Comparison of ENCODE assay signal across 1 cellular context in the genomic region with DNA sequence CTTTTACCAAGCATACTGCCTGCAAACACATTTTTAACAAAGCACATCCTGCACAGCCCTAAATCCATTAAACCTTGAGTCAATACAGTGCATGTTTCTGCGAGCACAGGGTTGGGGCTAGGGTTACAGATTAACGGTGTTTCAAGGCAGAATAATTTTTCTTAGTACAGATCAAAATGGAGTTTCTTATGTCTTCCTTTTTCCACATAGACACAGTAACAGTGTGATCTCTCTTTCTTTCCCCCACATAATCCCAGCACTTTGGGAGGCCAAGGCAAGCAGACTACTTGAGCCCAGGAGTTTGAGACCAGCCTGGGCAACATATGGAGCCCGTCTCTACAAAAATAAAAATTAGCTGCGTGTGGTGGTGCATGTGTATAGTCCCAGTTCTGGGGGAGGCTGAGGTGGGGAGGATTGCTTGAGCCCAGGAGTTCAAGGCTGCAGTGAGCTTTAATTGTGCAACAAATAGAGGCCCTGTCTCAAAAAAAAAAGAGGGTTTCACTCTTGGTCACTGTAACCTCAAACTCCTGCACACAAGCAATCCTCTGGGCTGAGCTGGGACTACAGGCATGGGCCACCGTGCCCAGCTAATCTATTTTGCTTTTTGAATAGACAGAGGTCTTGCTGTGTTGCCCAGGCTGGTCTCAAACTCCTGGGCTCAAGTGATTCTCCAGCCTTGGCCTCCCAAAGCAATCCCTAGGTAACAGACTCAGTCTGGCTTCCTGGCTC.
TF ChIP-seq lines count a peak whose summit lies in the region.

No MANE protein-coding gene starts in this region.

TF ChIP-seq in K562, 482 proteins besides CTCF, POLR2A, EP300 and RAD21 (continued from another document and continues in another):
- TF ChIP-seq, protein P1, sequence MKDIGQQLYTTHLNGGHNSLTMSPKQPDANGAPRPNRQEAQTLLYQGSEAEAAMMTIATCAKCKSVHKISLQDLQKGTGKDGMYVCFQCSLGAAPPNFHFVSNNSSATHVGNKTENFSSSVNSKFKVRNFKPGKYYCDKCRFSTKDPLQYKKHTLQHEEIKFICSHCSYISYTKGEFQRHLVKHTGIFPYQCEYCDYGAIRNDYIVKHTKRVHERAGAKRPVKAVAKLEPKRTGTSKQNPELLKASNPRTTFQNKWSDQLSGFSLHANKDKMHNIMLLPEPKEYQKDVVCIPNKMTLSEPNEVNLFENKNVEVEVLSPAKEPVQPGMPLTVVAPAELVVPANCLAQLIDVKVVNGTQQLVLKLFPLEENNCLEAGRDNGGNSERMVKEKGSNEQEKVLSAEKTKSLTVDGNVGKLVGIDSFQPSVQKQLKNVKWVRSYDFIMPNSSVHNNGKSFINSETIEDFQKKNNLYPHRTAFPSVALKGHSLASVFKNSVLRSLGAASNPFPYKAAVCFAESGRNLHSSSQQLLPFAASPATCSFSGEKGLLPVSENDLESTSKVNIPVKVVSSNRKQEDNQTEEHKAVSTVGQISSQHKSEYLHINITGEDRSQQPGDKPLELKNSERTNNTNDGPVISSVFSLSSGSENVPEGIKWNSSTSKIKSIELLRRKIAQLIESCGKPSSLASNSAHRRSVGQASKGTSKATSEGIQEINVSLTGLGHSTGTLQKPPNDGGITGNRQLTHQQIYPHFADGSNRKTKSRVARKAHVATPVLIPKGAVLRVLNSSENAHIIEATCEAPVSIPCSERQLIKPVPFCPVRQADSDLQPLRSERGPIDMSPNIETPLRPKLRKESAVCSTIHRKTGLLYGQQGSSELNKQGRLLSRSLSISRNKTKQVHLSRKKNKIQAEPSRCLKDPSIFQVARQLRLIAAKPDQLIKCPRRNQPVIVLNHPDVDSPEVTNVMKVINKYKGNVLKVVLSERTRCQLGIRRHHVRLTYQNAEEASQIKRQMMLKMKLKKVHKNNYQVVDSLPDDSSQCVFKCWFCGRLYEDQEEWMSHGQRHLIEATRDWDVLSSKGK (CRISPR knock-in tag; IDR thresholded peaks at IDR 0.05): no peak
- TF ChIP-seq HDAC8 (tag; IDR thresholded peaks at IDR 0.05) (0 out of 2 replicates have a peak, but pooled peaks have one; percentile 66), HDAC6 (IDR thresholded peaks at IDR 0.05; ENCODE audit: low read depth, low read length) (no peak), SPI1 (IDR thresholded peaks at IDR 0.05; ENCODE audit: borderline replicate concordance, low read depth, low read length) (no peak), SAFB (IDR thresholded peaks at IDR 0.05; ENCODE audit: borderline replicate concordance, low read depth, low read length) (no peak), ZNF41 (CRISPR knock-in tag; conservative IDR thresholded peaks at IDR 0.05) (peak; percentile 72), CEBPG (CRISPR knock-in tag; IDR thresholded peaks at IDR 0.05) (no peak), CEBPG (tag; conservative IDR thresholded peaks at IDR 0.05 in 1 of 2, IDR thresholded peaks at IDR 0.05 in 1 of 2) (0 out of 4 replicates have a peak, but pooled peaks of 1 of the 2 experiments have one; percentile 12), ZNF76 (CRISPR knock-in tag; IDR thresholded peaks at IDR 0.05; ENCODE audit: borderline replicate concordance) (peak; percentile 89), BRD4 (IDR thresholded peaks at IDR 0.05) (no peak), ZNF778 (CRISPR knock-in tag; IDR thresholded peaks at IDR 0.05) (0 out of 2 replicates have a peak, but pooled peaks have one; percentile 60), SP1 (CRISPR knock-in tag; IDR thresholded peaks at IDR 0.05) (no peak), STAG1 (CRISPR knock-in tag; IDR thresholded peaks at IDR 0.05; ENCODE audit: borderline replicate concordance) (no peak), ZNF77 (CRISPR knock-in tag; IDR thresholded peaks at IDR 0.05) (no peak), KLF16 (IDR thresholded peaks at IDR 0.05) (no peak), PYGO2 (tag; IDR thresholded peaks at IDR 0.05) (peak; percentile 76), EGR1 (conservative IDR thresholded peaks at IDR 0.05) (no peak), ZNF431 (CRISPR knock-in tag; IDR thresholded peaks at IDR 0.05) (no peak), ARNT (IDR thresholded peaks at IDR 0.05) (no peak), ZNF589 (CRISPR knock-in tag; IDR thresholded peaks at IDR 0.05; ENCODE audit: low read depth) (0 out of 2 replicates have a peak, but pooled peaks have one; percentile 21), ZNF197 (CRISPR knock-in tag; IDR thresholded peaks at IDR 0.05; ENCODE audit: low read depth) (no peak), TRIM24 (IDR thresholded peaks at IDR 0.05) (no peak)
- TF ChIP-seq, protein P2, sequence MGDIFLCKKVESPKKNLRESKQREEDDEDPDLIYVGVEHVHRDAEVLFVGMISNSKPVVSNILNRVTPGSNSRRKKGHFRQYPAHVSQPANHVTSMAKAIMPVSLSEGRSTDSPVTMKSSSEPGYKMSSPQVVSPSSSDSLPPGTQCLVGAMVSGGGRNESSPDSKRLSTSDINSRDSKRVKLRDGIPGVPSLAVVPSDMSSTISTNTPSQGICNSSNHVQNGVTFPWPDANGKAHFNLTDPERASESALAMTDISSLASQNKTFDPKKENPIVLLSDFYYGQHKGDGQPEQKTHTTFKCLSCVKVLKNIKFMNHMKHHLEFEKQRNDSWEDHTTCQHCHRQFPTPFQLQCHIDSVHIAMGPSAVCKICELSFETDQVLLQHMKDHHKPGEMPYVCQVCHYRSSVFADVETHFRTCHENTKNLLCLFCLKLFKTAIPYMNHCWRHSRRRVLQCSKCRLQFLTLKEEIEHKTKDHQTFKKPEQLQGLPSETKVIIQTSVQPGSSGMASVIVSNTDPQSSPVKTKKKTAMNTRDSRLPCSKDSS (IDR thresholded peaks at IDR 0.05; ENCODE audit: low read depth, partially characterized antibody): no peak
- TF ChIP-seq, protein P3, sequence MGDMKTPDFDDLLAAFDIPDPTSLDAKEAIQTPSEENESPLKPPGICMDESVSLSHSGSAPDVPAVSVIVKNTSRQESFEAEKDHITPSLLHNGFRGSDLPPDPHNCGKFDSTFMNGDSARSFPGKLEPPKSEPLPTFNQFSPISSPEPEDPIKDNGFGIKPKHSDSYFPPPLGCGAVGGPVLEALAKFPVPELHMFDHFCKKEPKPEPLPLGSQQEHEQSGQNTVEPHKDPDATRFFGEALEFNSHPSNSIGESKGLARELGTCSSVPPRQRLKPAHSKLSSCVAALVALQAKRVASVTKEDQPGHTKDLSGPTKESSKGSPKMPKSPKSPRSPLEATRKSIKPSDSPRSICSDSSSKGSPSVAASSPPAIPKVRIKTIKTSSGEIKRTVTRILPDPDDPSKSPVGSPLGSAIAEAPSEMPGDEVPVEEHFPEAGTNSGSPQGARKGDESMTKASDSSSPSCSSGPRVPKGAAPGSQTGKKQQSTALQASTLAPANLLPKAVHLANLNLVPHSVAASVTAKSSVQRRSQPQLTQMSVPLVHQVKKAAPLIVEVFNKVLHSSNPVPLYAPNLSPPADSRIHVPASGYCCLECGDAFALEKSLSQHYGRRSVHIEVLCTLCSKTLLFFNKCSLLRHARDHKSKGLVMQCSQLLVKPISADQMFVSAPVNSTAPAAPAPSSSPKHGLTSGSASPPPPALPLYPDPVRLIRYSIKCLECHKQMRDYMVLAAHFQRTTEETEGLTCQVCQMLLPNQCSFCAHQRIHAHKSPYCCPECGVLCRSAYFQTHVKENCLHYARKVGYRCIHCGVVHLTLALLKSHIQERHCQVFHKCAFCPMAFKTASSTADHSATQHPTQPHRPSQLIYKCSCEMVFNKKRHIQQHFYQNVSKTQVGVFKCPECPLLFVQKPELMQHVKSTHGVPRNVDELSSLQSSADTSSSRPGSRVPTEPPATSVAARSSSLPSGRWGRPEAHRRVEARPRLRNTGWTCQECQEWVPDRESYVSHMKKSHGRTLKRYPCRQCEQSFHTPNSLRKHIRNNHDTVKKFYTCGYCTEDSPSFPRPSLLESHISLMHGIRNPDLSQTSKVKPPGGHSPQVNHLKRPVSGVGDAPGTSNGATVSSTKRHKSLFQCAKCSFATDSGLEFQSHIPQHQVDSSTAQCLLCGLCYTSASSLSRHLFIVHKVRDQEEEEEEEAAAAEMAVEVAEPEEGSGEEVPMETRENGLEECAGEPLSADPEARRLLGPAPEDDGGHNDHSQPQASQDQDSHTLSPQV (IDR thresholded peaks at IDR 0.05): peak; percentile 95
- TF ChIP-seq, protein P4, sequence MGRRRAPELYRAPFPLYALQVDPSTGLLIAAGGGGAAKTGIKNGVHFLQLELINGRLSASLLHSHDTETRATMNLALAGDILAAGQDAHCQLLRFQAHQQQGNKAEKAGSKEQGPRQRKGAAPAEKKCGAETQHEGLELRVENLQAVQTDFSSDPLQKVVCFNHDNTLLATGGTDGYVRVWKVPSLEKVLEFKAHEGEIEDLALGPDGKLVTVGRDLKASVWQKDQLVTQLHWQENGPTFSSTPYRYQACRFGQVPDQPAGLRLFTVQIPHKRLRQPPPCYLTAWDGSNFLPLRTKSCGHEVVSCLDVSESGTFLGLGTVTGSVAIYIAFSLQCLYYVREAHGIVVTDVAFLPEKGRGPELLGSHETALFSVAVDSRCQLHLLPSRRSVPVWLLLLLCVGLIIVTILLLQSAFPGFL (CRISPR knock-in tag; IDR thresholded peaks at IDR 0.05): 0 out of 2 replicates have a peak, but pooled peaks have one; percentile 21
- TF ChIP-seq, protein P5, sequence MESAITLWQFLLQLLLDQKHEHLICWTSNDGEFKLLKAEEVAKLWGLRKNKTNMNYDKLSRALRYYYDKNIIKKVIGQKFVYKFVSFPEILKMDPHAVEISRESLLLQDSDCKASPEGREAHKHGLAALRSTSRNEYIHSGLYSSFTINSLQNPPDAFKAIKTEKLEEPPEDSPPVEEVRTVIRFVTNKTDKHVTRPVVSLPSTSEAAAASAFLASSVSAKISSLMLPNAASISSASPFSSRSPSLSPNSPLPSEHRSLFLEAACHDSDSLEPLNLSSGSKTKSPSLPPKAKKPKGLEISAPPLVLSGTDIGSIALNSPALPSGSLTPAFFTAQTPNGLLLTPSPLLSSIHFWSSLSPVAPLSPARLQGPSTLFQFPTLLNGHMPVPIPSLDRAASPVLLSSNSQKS (CRISPR knock-in tag; IDR thresholded peaks at IDR 0.05): 0 out of 2 replicates have a peak, but pooled peaks have one; percentile 36
- TF ChIP-seq, protein P6, sequence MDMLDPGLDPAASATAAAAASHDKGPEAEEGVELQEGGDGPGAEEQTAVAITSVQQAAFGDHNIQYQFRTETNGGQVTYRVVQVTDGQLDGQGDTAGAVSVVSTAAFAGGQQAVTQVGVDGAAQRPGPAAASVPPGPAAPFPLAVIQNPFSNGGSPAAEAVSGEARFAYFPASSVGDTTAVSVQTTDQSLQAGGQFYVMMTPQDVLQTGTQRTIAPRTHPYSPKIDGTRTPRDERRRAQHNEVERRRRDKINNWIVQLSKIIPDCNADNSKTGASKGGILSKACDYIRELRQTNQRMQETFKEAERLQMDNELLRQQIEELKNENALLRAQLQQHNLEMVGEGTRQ (CRISPR knock-in tag; IDR thresholded peaks at IDR 0.05): no peak
- TF ChIP-seq, protein P7, sequence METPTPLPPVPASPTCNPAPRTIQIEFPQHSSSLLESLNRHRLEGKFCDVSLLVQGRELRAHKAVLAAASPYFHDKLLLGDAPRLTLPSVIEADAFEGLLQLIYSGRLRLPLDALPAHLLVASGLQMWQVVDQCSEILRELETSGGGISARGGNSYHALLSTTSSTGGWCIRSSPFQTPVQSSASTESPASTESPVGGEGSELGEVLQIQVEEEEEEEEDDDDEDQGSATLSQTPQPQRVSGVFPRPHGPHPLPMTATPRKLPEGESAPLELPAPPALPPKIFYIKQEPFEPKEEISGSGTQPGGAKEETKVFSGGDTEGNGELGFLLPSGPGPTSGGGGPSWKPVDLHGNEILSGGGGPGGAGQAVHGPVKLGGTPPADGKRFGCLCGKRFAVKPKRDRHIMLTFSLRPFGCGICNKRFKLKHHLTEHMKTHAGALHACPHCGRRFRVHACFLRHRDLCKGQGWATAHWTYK (CRISPR knock-in tag; IDR thresholded peaks at IDR 0.05): peak; percentile 86
- TF ChIP-seq, protein P8, sequence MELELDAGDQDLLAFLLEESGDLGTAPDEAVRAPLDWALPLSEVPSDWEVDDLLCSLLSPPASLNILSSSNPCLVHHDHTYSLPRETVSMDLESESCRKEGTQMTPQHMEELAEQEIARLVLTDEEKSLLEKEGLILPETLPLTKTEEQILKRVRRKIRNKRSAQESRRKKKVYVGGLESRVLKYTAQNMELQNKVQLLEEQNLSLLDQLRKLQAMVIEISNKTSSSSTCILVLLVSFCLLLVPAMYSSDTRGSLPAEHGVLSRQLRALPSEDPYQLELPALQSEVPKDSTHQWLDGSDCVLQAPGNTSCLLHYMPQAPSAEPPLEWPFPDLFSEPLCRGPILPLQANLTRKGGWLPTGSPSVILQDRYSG (tag; conservative IDR thresholded peaks at IDR 0.05; ENCODE audit: low read depth): peak; percentile 81
- TF ChIP-seq, protein P9, sequence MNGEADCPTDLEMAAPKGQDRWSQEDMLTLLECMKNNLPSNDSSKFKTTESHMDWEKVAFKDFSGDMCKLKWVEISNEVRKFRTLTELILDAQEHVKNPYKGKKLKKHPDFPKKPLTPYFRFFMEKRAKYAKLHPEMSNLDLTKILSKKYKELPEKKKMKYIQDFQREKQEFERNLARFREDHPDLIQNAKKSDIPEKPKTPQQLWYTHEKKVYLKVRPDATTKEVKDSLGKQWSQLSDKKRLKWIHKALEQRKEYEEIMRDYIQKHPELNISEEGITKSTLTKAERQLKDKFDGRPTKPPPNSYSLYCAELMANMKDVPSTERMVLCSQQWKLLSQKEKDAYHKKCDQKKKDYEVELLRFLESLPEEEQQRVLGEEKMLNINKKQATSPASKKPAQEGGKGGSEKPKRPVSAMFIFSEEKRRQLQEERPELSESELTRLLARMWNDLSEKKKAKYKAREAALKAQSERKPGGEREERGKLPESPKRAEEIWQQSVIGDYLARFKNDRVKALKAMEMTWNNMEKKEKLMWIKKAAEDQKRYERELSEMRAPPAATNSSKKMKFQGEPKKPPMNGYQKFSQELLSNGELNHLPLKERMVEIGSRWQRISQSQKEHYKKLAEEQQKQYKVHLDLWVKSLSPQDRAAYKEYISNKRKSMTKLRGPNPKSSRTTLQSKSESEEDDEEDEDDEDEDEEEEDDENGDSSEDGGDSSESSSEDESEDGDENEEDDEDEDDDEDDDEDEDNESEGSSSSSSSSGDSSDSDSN (IDR thresholded peaks at IDR 0.05; ENCODE audit: borderline replicate concordance in 1 of 2, low read depth in 2 of 2, low read length in 2 of 2): no peak
